ENCODE assay signal across 19 cellular contexts in genomic region chr6:41975276-41975675, GRCh38. TPM values are rescaled to one million over a fixed set of nuclear protein-coding genes. Genes with fewer than 3 reads are reported as not detected.
DNase-seq lines count a peak whose midpoint lies in the region; ATAC-seq and TF ChIP-seq lines count a peak whose summit lies in the region.
"Had no signal": no experiment of that assay in that cellular context is flagged by ENCODE, and none has a peak within 500 bp of the region (broad histone marks: within the 10 kb centered on the region; RNA-seq: fewer than 3 reads in every experiment).

No MANE protein-coding gene starts in this region.

- H3K9me3 Mint-ChIP-seq in activated B cell treated with CpG ODN at 0.5 μM for 24 hours: no peaks in the 10 kb centered on the region
- H3K9me3 Mint-ChIP-seq in effector memory CD8-positive, alpha-beta T cell: no peaks in the 10 kb centered on the region
- no peaks in the 10 kb centered on the region for H3K9me3 Mint-ChIP-seq in stimulated activated naive B cell treated with anti-CD40 and anti-IgM and Interleukin-4, amounts not matched to agents 10 μg/mL and 1 μg/mL and 100 μg/mL, for 72 hours
- H3K9me3 Mint-ChIP-seq: endodermal cell had no signal

- intact Hi-C loops in activated B cell treated with CpG ODN at 0.5 μM for 24 hours (cut with micrococcal nuclease): loop anchor here (5.0 kb wide), 1 partner anchor 33 kb away; the partner anchor contains the start of gene CCND3

- DNase-seq in activated T-cell treated with anti-CD3 and anti-CD28 coated beads, Interleukin-2, amount 50 U/mL, for 1 hour: peak; percentile 16
- DNase-seq in activated T-cell treated with anti-CD3 and anti-CD28 coated beads for 4 hours: no peak
- DNase-seq in activated B cell treated with CpG ODN at 0.5 μM for 24 hours: no peak
- DNase-seq in effector memory CD8-positive, alpha-beta T cell: no peak
- no peak for DNase-seq in stimulated activated naive B cell treated with anti-CD40 and anti-IgM and Interleukin-4, amounts not matched to agents 10 μg/mL and 1 μg/mL and 100 μg/mL, for 72 hours
- no peak for DNase-seq in HCEC 1CT
- no peak for DNase-seq in DMS53 (lab: John Stamatoyannopoulos, UW)
- DNase-seq: activated CD4-positive, alpha-beta T cell treated with anti-CD3 and anti-CD28 coated beads, Interleukin-2, amount 50 U/mL, for 1 hour; body of pancreas; EL; endodermal cell; glutamatergic neuron; left ventricle myocardium inferior; mucosa of descending colon; NCI-H1417; NCI-H526; stimulated activated CD4-positive, alpha-beta T cell treated with anti-CD3 and anti-CD28 coated beads, Interleukin-4, amount 100 ng/mL, for 24 hours; SW 1271 had no signal

- peak overlapping the region; percentile 85 for H3K27ac Mint-ChIP-seq in activated B cell treated with CpG ODN at 0.5 μM for 24 hours
- H3K27ac Mint-ChIP-seq in effector memory CD8-positive, alpha-beta T cell: peak overlapping the region; percentile 68 to 84
- H3K27ac Mint-ChIP-seq in stimulated activated naive B cell treated with anti-CD40 and anti-IgM and Interleukin-4, amounts not matched to agents 10 μg/mL and 1 μg/mL and 100 μg/mL, for 72 hours: peak overlapping the region; percentile 94
- H3K27ac Mint-ChIP-seq: endodermal cell had no signal

- CTCF ChIA-PET in activated B cell treated with CpG ODN at 0.5 μM for 24 hours (lab: Charles Lee): interaction anchor here (1.4 kb wide), 1 partner anchor 36 kb away, joined by 6 read pairs; no protein-coding TSS in a partner anchor

- ATAC-seq in activated B cell treated with CpG ODN at 0.5 μM for 24 hours (ENCODE audit: low read depth) (no peak), HG03135 (IDR thresholded peaks at IDR 0.05; ENCODE audit: unreplicated experiment) (no peak)
- ATAC-seq in effector memory CD8-positive, alpha-beta T cell (replicated peaks): no peak
- no peak for ATAC-seq in stimulated activated naive B cell treated with anti-CD40 and anti-IgM and Interleukin-4, amounts not matched to agents 10 μg/mL and 1 μg/mL and 100 μg/mL, for 72 hours (replicated peaks)
- ATAC-seq: body of pancreas, mucosa of descending colon had no signal

- TF ChIP-seq CTCF in activated B cell treated with CpG ODN at 0.5 μM for 24 hours (IDR thresholded peaks at IDR 0.05): no peak

- H3K4me3 Mint-ChIP-seq in activated B cell treated with CpG ODN at 0.5 μM for 24 hours: peak overlapping the region; percentile 19
- H3K4me3 Mint-ChIP-seq in effector memory CD8-positive, alpha-beta T cell: peak overlapping the region; percentile 20 to 60
- peak overlapping the region in 1 of 2 donors; percentile 45 for H3K4me3 Mint-ChIP-seq in stimulated activated naive B cell treated with anti-CD40 and anti-IgM and Interleukin-4, amounts not matched to agents 10 μg/mL and 1 μg/mL and 100 μg/mL, for 72 hours
- H3K4me3 Mint-ChIP-seq: endodermal cell had no signal

- POLR2A ChIA-PET in activated B cell treated with CpG ODN at 0.5 μM for 24 hours (lab: Charles Lee): interaction anchor here (0.6 to 1.3 kb wide), 2 partner anchors 50 to 72 kb away, joined by 3 read pairs; no protein-coding TSS in a partner anchor

- H3K4me1 Mint-ChIP-seq in activated B cell treated with CpG ODN at 0.5 μM for 24 hours: peaks cover 76% of the 10 kb centered on the region
- H3K4me1 Mint-ChIP-seq in effector memory CD8-positive, alpha-beta T cell (ENCODE audit: low read depth in 2 of 2): peaks cover 56 to 58% of the 10 kb centered on the region in 2 donors
- peaks cover 49 to 85% of the 10 kb centered on the region in 2 donors for H3K4me1 Mint-ChIP-seq in stimulated activated naive B cell treated with anti-CD40 and anti-IgM and Interleukin-4, amounts not matched to agents 10 μg/mL and 1 μg/mL and 100 μg/mL, for 72 hours

- H3K27me3 Mint-ChIP-seq in activated B cell treated with CpG ODN at 0.5 μM for 24 hours: no peaks in the 10 kb centered on the region
- no peaks in the 10 kb centered on the region for H3K27me3 Mint-ChIP-seq in effector memory CD8-positive, alpha-beta T cell
- no peaks in the 10 kb centered on the region for H3K27me3 Mint-ChIP-seq in stimulated activated naive B cell treated with anti-CD40 and anti-IgM and Interleukin-4, amounts not matched to agents 10 μg/mL and 1 μg/mL and 100 μg/mL, for 72 hours

- H3K36me3 Mint-ChIP-seq in activated B cell treated with CpG ODN at 0.5 μM for 24 hours (ENCODE audit: low read depth): peaks cover 9% of the 10 kb centered on the region
- H3K36me3 Mint-ChIP-seq in effector memory CD8-positive, alpha-beta T cell (ENCODE audit: insufficient read depth): peaks cover 55% of the 10 kb centered on the region
- H3K36me3 Mint-ChIP-seq in stimulated activated naive B cell treated with anti-CD40 and anti-IgM and Interleukin-4, amounts not matched to agents 10 μg/mL and 1 μg/mL and 100 μg/mL, for 72 hours: no peaks in the 10 kb centered on the region

RNA-seq across cellular contexts. Expression of gene CCND3, which starts 33.7 kb away (rescaled TPM):
- total RNA-seq in activated B cell treated with CpG ODN at 0.5 μM for 24 hours: 70.7 and 75.2 TPM in 2 replicates

RNA-seq across cellular contexts. Expression of gene BYSL, which starts 54.0 kb away (rescaled TPM):
- 39.5 and 43.2 TPM in 2 replicates for total RNA-seq in activated B cell treated with CpG ODN at 0.5 μM for 24 hours

RNA-seq across cellular contexts. Expression of gene MED20, which starts 54.3 kb away (rescaled TPM):
- total RNA-seq in activated B cell treated with CpG ODN at 0.5 μM for 24 hours: 21.1 and 22.2 TPM in 2 replicates
